ENCODE assay signal across 27 cellular contexts in genomic region chr9:135370411-135371375, GRCh38.
DNase-seq lines count a peak whose midpoint lies in the region; ATAC-seq and TF ChIP-seq lines count a peak whose summit lies in the region.
"Had no signal": no experiment of that assay in that cellular context is flagged by ENCODE, and none has a peak within 500 bp of the region (broad histone marks: within the 10 kb centered on the region; RNA-seq: fewer than 3 reads in every experiment).

No MANE protein-coding gene starts in this region.

- peak; percentile 43 for DNase-seq in DMS 273 (lab: John Stamatoyannopoulos, UW; ENCODE audit: unreplicated experiment)
- no peak for DNase-seq in DMS 273 treated with DMSO at 0.1 percent for 48 hours (lab: John Stamatoyannopoulos, UW)
- DNase-seq in MG63 = peak; percentile 16
- DNase-seq in RWPE2 (ENCODE audit: low spot score) = no peak
- no peak for DNase-seq in AG20443 (ENCODE audit: low spot score)
- DNase-seq in NCI-H2227 (lab: John Stamatoyannopoulos, UW; ENCODE audit: unreplicated experiment) = no peak
- no peak for DNase-seq in activated naive CD4-positive, alpha-beta T cell treated with Interleukin-2 at 50 U/mL for 16 hours
- DNase-seq: activated CD8-positive, alpha-beta memory T cell treated with anti-CD3 and anti-CD28 coated beads, Interleukin-2, amount 50 U/mL, for 48 hours; activated CD8-positive, alpha-beta T cell treated with anti-CD3 and anti-CD28 coated beads for 36 hours; amygdala; Caco-2; effector CD4-positive, alpha-beta T cell; GOT3; KG1; left colon; MM.1S; NCI-H146; NCI-H526; stimulated activated CD4-positive, alpha-beta T cell treated with anti-CD3 and anti-CD28 coated beads, Interleukin-15, amount 100 ng/mL, for 24 hours; trophoblast cell had no signal

- H3K4me1 ChIP-seq in RWPE2 (ENCODE audit: insufficient read depth, poor library complexity, severe bottlenecking) = peaks cover 3% of the 10 kb centered on the region
- H3K4me1 ChIP-seq in iPS-15b (ENCODE audit: control insufficient read depth, insufficient read depth, low read length) = no peaks in the 10 kb centered on the region
- H3K4me1 ChIP-seq: Caco-2 had no signal

- ATAC-seq in RWPE2 (ENCODE audit: low read depth) = peak; percentile 33; the same call in 1 of the 3 replicates
- ATAC-seq: activated CD8-positive, alpha-beta T cell treated with anti-CD3 and anti-CD28 coated beads for 36 hours; activated T-helper 17 cell treated with anti-CD3 and anti-CD28 coated beads, Interleukin-2, amount 50 U/mL, for 72 hours; left colon; Panc1; stimulated activated effector memory CD8-positive, alpha-beta T cell treated with anti-CD3 and anti-CD28 coated beads, Interleukin-12 subunit alpha, Interleukin-12 subunit beta, amount 100 ng/mL, for 72 hours had no signal

- H3K36me3 ChIP-seq in MG63 (no peaks in the 10 kb centered on the region), RWPE2 (ENCODE audit: low read depth) (no peaks in the 10 kb centered on the region), iPS-15b (ENCODE audit: control insufficient read depth, insufficient read depth, low read length) (no peaks in the 10 kb centered on the region)

- H3K4me3 ChIP-seq in MG63 (no peak overlapping the region), RWPE2 (ENCODE audit: severe bottlenecking) (no peak overlapping the region), iPS-15b (ENCODE audit: low read depth, low read length) (no peak overlapping the region)
- H3K4me3 ChIP-seq: hepatocyte had no signal

- H3K9ac ChIP-seq in iPS-15b (ENCODE audit: low read depth, low read length) = peak overlapping the region; percentile 24

- TF ChIP-seq CTCF in RWPE2 (IDR thresholded peaks at IDR 0.05; ENCODE audit: poor library complexity, severe bottlenecking) = no peak

- H3K9me3 ChIP-seq in MG63 (no peaks in the 10 kb centered on the region), RWPE2 (ENCODE audit: severe bottlenecking) (no peaks in the 10 kb centered on the region), iPS-15b (ENCODE audit: control insufficient read depth, insufficient read depth, low read length) (no peaks in the 10 kb centered on the region)
- H3K9me3 ChIP-seq: Caco-2 had no signal

- H3K27ac ChIP-seq in RWPE2 (ENCODE audit: poor library complexity, severe bottlenecking) = no peak overlapping the region
- H3K27ac ChIP-seq: 22Rv1, C4-2B, hepatocyte had no signal

- H3K27me3 ChIP-seq in MG63 (no peaks in the 10 kb centered on the region), RWPE2 (ENCODE audit: insufficient read depth, poor library complexity, severe bottlenecking) (peaks cover 5% of the 10 kb centered on the region), iPS-15b (ENCODE audit: control insufficient read depth, insufficient read depth, low read length) (no peaks in the 10 kb centered on the region)
- H3K27me3 ChIP-seq: hepatocyte had no signal

Comparison
In these comparisons a context has a peak if more than half of its experiments do, and no peak if none do; other contexts are left out.
1. DNase-seq: peak in DMS 273 (single experiment) and MG63 (single experiment); none in DMS 273 treated with DMSO at 0.1 percent for 48 hours (single experiment), RWPE2 (single experiment), AG20443 (single experiment), NCI-H2227 (single experiment) and activated naive CD4-positive, alpha-beta T cell treated with Interleukin-2 at 50 U/mL for 16 hours (single experiment).